23 cellular contexts compared by ENCODE assay signal in the genomic region with DNA sequence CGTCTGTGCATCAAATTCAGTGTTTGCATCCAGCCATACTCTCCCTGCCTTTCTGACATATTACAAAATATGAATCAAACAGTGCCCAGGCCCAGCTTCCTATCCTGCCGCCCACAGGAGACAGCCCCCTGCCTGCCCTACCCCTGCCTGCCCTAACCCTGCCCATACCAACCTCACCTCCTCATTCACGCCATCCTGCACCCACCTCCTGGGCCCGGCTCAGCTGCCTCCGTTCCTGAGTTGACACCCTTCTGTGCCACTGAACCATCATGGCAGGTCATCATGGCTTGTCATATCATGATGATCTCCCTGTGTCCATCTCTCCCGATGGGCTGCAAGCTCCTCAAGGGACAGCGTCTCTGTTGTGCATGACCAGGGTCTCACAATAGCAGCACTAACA.
A peak's percentile ranks its signal among the peaks of the same experiment; 100 is the strongest.
DNase-seq lines count a peak whose midpoint lies in the region; ATAC-seq, FAIRE-seq and TF ChIP-seq lines count a peak whose summit lies in the region.
"Had no signal": no experiment of that assay in that cellular context is flagged by ENCODE, and none has a peak within 500 bp of the region (broad histone marks: within the 10 kb centered on the region; RNA-seq: fewer than 3 reads in every experiment).

No MANE protein-coding gene starts in this region.

- H3K9me3 Mint-ChIP-seq in memory B cell, result no peaks in the 10 kb centered on the region

- BruUV-seq in Panc1 (replicated peaks; lab: Mats Ljungman, UMichigan), result no TSS peak

- H3K9ac ChIP-seq in trophoblast cell (ENCODE audit: low read length), result no peak overlapping the region

- peak; percentile 93 for FAIRE-seq in urothelium cell line (lab: Jason Lieb, UNC)
- FAIRE-seq: A549, D721Med, GM19239 had no signal

- peaks cover 24% of the 10 kb centered on the region for H3K36me3 Mint-ChIP-seq in memory B cell

- H2AK5ac ChIP-seq in trophoblast cell (ENCODE audit: low read length), result peak overlapping the region; percentile 19

- H3K4me1 Mint-ChIP-seq in memory B cell, result peaks cover 8% of the 10 kb centered on the region
- H3K4me1 Mint-ChIP-seq: B cell had no signal

- peak overlapping the region; percentile 48 for H3K27ac Mint-ChIP-seq in memory B cell
- H3K27ac Mint-ChIP-seq: B cell had no signal

- no peak overlapping the region for H3K23ac ChIP-seq in trophoblast cell (ENCODE audit: low read length)

- no peak overlapping the region for H3K4me2 ChIP-seq in trophoblast cell (ENCODE audit: low read length)
- H3K4me2 ChIP-seq: A549 had no signal

- H3K79me2 ChIP-seq in trophoblast cell (ENCODE audit: control insufficient read depth, insufficient read depth, low read length, poor library complexity), result peaks cover 29% of the 10 kb centered on the region

- intact Hi-C loops in Panc1 (cut with micrococcal nuclease; ENCODE audit: unreplicated experiment), result no loop called here

- peak overlapping the region; percentile 50 for H3K14ac ChIP-seq in trophoblast cell (ENCODE audit: low read length)

- H2BK12ac ChIP-seq in trophoblast cell (ENCODE audit: low read length), result peak overlapping the region; percentile 13

- H2BK5ac ChIP-seq in trophoblast cell (ENCODE audit: low read depth, low read length, poor library complexity), result peak overlapping the region; percentile 19

- POLR2A ChIA-PET in Panc1 (lab: Charles Lee), result no interaction called here

- peak overlapping the region; percentile 1 for H2AFZ ChIP-seq in trophoblast cell (ENCODE audit: insufficient read depth, low read length, poor library complexity)

- H3K4me3 Mint-ChIP-seq in memory B cell, result no peak overlapping the region
- H3K4me3 Mint-ChIP-seq: B cell, CD14-positive monocyte had no signal

- no peaks in the 10 kb centered on the region for H3K27me3 ChIP-seq in Panc1 (ENCODE audit: control insufficient read depth, insufficient read depth, low read length)
- H3K27me3 ChIP-seq in trophoblast cell (ENCODE audit: insufficient read depth, low read length), result no peaks in the 10 kb centered on the region
- no peaks in the 10 kb centered on the region for H3K27me3 ChIP-seq in SJCRH30

- in situ Hi-C loops in Panc1 (cut with HindIII; ENCODE audit: low pct_unique_long_range_greater_than_20kb, low sequenced_read_pairs), result no loop called here

- H3K27me3 Mint-ChIP-seq in memory B cell, result no peaks in the 10 kb centered on the region
- H3K27me3 Mint-ChIP-seq: B cell had no signal

- no CpG with 5 or more reads among the region's 7 CpGs for WGBS in trophoblast cell (ENCODE audit: extremely low coverage, insufficient coverage, insufficient read length)

- ATAC-seq in Panc1 (no peak), memory B cell (ENCODE audit: low read depth) (no peak), GM19395 (IDR thresholded peaks at IDR 0.05; ENCODE audit: unreplicated experiment) (no peak)
- ATAC-seq: A549 had no signal

- no peak overlapping the region for H4K12ac ChIP-seq in trophoblast cell (ENCODE audit: low read depth, low read length)

- TF ChIP-seq CTCF in Panc1 (IDR thresholded peaks at IDR 0.05), result no peak

- H3K9me3 ChIP-seq in Panc1 (ENCODE audit: control insufficient read depth, insufficient read depth, low read depth, low read length), result no peaks in the 10 kb centered on the region
- H3K9me3 ChIP-seq in trophoblast cell (ENCODE audit: insufficient read depth, low read depth, low read length), result peaks cover 4% of the 10 kb centered on the region
- no peaks in the 10 kb centered on the region for H3K9me3 ChIP-seq in SJCRH30 (replicated peaks)
- H3K9me3 ChIP-seq: A549 had no signal

- peaks cover 48% of the 10 kb centered on the region for H3K36me3 ChIP-seq in Panc1 (ENCODE audit: control insufficient read depth, insufficient read depth, low read length)
- H3K36me3 ChIP-seq in trophoblast cell (ENCODE audit: control insufficient read depth in 1 of 2, insufficient read depth in 2 of 2, low read length in 2 of 2), result peaks cover 46 to 47% of the 10 kb centered on the region in 2 experiments
- no peaks in the 10 kb centered on the region for H3K36me3 ChIP-seq in SJCRH30

- CTCF ChIA-PET in Panc1 (lab: Charles Lee), result no interaction called here

- peak overlapping the region; percentile 21 for H3K18ac ChIP-seq in trophoblast cell (ENCODE audit: low read length)

- peak overlapping the region; percentile 37 for H2BK120ac ChIP-seq in trophoblast cell (ENCODE audit: insufficient read depth, low read length, poor library complexity)

- H3K4ac ChIP-seq in trophoblast cell (ENCODE audit: low read depth, low read length), result peak overlapping the region; percentile 25

- H4K91ac ChIP-seq in trophoblast cell (ENCODE audit: low read depth, low read length), result peak overlapping the region; percentile 71

- no peak overlapping the region for H3K4me3 ChIP-seq in Panc1 (ENCODE audit: low read depth in 2 of 2, low read length in 2 of 2)
- H3K4me3 ChIP-seq in trophoblast cell (ENCODE audit: low read depth, low read length), result no peak overlapping the region
- no peak overlapping the region for H3K4me3 ChIP-seq in SJCRH30
- H3K4me3 ChIP-seq: A549 had no signal

- H3K79me1 ChIP-seq in trophoblast cell (ENCODE audit: low read length), result peaks cover 46% of the 10 kb centered on the region

- H4K8ac ChIP-seq in trophoblast cell (ENCODE audit: low read depth, low read length), result peak overlapping the region; percentile 20

- peaks cover 97% of the 10 kb centered on the region for H3K4me1 ChIP-seq in Panc1 (ENCODE audit: control insufficient read depth, insufficient read depth, low read length)
- peaks cover 48 to 50% of the 10 kb centered on the region in 2 experiments for H3K4me1 ChIP-seq in trophoblast cell (ENCODE audit: control insufficient read depth in 1 of 2, insufficient read depth in 2 of 2, low read length in 2 of 2)
- H3K4me1 ChIP-seq in SJCRH30, result peaks cover 57% of the 10 kb centered on the region

- H3K27ac ChIP-seq in Panc1 (ENCODE audit: low read length) (peak overlapping the region; percentile 91), trophoblast cell (ENCODE audit: low read depth, low read length) (peak overlapping the region; percentile 67), SJCRH30 (no peak overlapping the region)

- DNase-seq in Panc1 (ENCODE audit: low read depth, low spot score) (no peak), memory B cell (ENCODE audit: low spot score in 2 of 2) (no peak), trophoblast cell (no peak), urothelium cell line (ENCODE audit: low spot score) (no peak), SJCRH30 (no peak), medulla oblongata (ENCODE audit: extremely low spot score) (no peak)
- DNase-seq: EL; GF-D8; Karpas-422; MV-4-11; NCI-H1105 treated with DMSO at 0.1 percent for 48 hours; NCI-H2029 treated with DMSO at 0.1 percent for 48 hours; NCI-H2171; NCI-H345; NCI-H524; NCI-H774; NK-92 treated with Interleukin-12 subunit alpha and Interleukin-12 subunit beta, amount 100 ng/mL, for 24 hours had no signal
